In genomic region chr12:95858451-95859343, GRCh38 we compare ENCODE assay signal across 8 cellular contexts. TPM values are rescaled to one million over a fixed set of nuclear protein-coding genes. Genes with fewer than 3 reads are reported as not detected.
DNase-seq lines count a peak whose midpoint lies in the region; ATAC-seq and TF ChIP-seq lines count a peak whose summit lies in the region.

SNRPF (plus strand) TSS chr12:95858952; CDS start chr12:95859074, 122 bp downstream.

- H4K8ac ChIP-seq in mesenchymal stem cell (ENCODE audit: low read length) = peak within 1 kb of the TSS; percentile 95

- peaks cover 37% of the 10 kb centered on the region for H3K36me3 ChIP-seq in endodermal cell (ENCODE audit: control insufficient read depth, insufficient read depth, low read length)
- H3K36me3 ChIP-seq in mesenchymal stem cell (ENCODE audit: control insufficient read depth in 1 of 2, insufficient read depth in 2 of 2, low read depth in 1 of 2, low read length in 2 of 2) = peaks cover 7 to 27% of the 10 kb centered on the region in 2 experiments

- H3K4me2 ChIP-seq in mesenchymal stem cell (ENCODE audit: low read length, poor library complexity, severe bottlenecking) = peak within 1 kb of the TSS; percentile 80

- peak within 1 kb of the TSS; percentile 72 for H4K91ac ChIP-seq in mesenchymal stem cell (ENCODE audit: low read length)

- peak within 1 kb of the TSS; percentile 48 for H2AFZ ChIP-seq in mesenchymal stem cell (ENCODE audit: low read depth, low read length)

- H3K4me3 Mint-ChIP-seq in endodermal cell = no peak within 1 kb of the TSS

- H3K14ac ChIP-seq in mesenchymal stem cell (ENCODE audit: low read length in 2 of 2) = no peak within 1 kb of the TSS

- H3K18ac ChIP-seq in mesenchymal stem cell (ENCODE audit: low read depth in 1 of 2, low read length in 2 of 2) = peak within 1 kb of the TSS in 1 of 2 experiments; percentile 16

- peak within 1 kb of the TSS; percentile 94 for H3K4me3 ChIP-seq in endodermal cell (ENCODE audit: low read length)
- H3K4me3 ChIP-seq in mesenchymal stem cell (ENCODE audit: insufficient read depth in 1 of 2, low read depth in 1 of 2, low read length in 2 of 2) = peak within 1 kb of the TSS; percentile 75 to 99

- H3K9ac ChIP-seq in endodermal cell (ENCODE audit: extremely low read depth, low read length, poor library complexity, severe bottlenecking) (peak within 1 kb of the TSS; percentile 86), mesenchymal stem cell (ENCODE audit: low read length) (peak within 1 kb of the TSS; percentile 97)

- H3K27ac Mint-ChIP-seq in endodermal cell = peak within 1 kb of the TSS; percentile 54

- peaks cover 34% of the 10 kb centered on the region for H3K36me3 Mint-ChIP-seq in endodermal cell (ENCODE audit: low read depth)

- H3K79me1 ChIP-seq in mesenchymal stem cell (replicated peaks; ENCODE audit: low read length, poor library complexity, severe bottlenecking) = peaks cover 2% of the 10 kb centered on the region

- H3K27me3 ChIP-seq in endodermal cell (ENCODE audit: control insufficient read depth, insufficient read depth, low read length, poor library complexity, severe bottlenecking) = no peaks in the 10 kb centered on the region
- peaks cover 0 to 7% of the 10 kb centered on the region in 2 experiments for H3K27me3 ChIP-seq in mesenchymal stem cell (ENCODE audit: control insufficient read depth in 1 of 2, insufficient read depth in 1 of 2, low read length in 2 of 2)

- H3K27ac ChIP-seq in endodermal cell (ENCODE audit: low read depth, low read length) (peak within 1 kb of the TSS; percentile 80), mesenchymal stem cell (ENCODE audit: low read length, poor library complexity, severe bottlenecking) (peak within 1 kb of the TSS; percentile 67)

- peak; percentile 40 for TF ChIP-seq CTCF in endodermal cell (conservative IDR thresholded peaks at IDR 0.05)

- H3K23ac ChIP-seq in mesenchymal stem cell (ENCODE audit: low read length in 2 of 2) = no peak within 1 kb of the TSS

- DNase-seq in D341Med (ENCODE audit: low spot score) = peak; percentile 99
- peak; percentile 41 to 96 (median 88) for DNase-seq in HUDEP-2 (lab: John Stamatoyannopoulos, UW; ENCODE audit: unreplicated experiment in 76 of 76)
- DNase-seq in NOMO-1 treated with dmso at 0.1 percent for 144 hours (lab: John Stamatoyannopoulos, UW; ENCODE audit: unreplicated experiment) = peak; percentile 93
- DNase-seq in activated CD8-positive, alpha-beta memory T cell treated with anti-CD3 and anti-CD28 coated beads for 48 hours (ENCODE audit: low read depth in 2 of 3, low spot score in 2 of 3) = peak; percentile 67 to 87 (median 81)
- DNase-seq in endodermal cell = peak; percentile 100
- peak; percentile 98 for DNase-seq in mesenchymal stem cell
- DNase-seq in stimulated activated CD8-positive, alpha-beta memory T cell treated with anti-CD3 and anti-CD28 coated beads, Interleukin-12 subunit alpha, Interleukin-12 subunit beta, amount 100 ng/mL, for 4 hours (ENCODE audit: low read depth) = peak; percentile 84

- H2BK15ac ChIP-seq in mesenchymal stem cell (ENCODE audit: low read depth, poor library complexity, severe bottlenecking) = peak within 1 kb of the TSS; percentile 46

- no peak within 1 kb of the TSS for H2BK12ac ChIP-seq in mesenchymal stem cell (ENCODE audit: low read length in 2 of 2)

- H3K4me1 ChIP-seq in endodermal cell (ENCODE audit: control insufficient read depth, insufficient read depth, low read length) (peaks cover 8% of the 10 kb centered on the region), mesenchymal stem cell (ENCODE audit: control insufficient read depth, insufficient read depth, low read depth, low read length) (peaks cover 3% of the 10 kb centered on the region)

- H2BK5ac ChIP-seq in mesenchymal stem cell (ENCODE audit: low read depth, low read length, poor library complexity, severe bottlenecking) = no peak within 1 kb of the TSS

- 1 to 2% methylated on average over 31 to 54 of the region's 54 CpGs for WGBS in endodermal cell (ENCODE audit: insufficient coverage in 1 of 2, insufficient read length in 1 of 2), 2 experiments
- WGBS in mesenchymal stem cell = 3% methylated on average over 42 of the region's 54 CpGs

- ATAC-seq in GM21390 (IDR thresholded peaks at IDR 0.05; ENCODE audit: unreplicated experiment) = peak; percentile 99

- H3K4ac ChIP-seq in mesenchymal stem cell (ENCODE audit: low read depth in 1 of 2, low read length in 2 of 2) = no peak within 1 kb of the TSS

- H3K4me1 Mint-ChIP-seq in endodermal cell = peaks cover 13% of the 10 kb centered on the region

- no peak within 1 kb of the TSS for H2AK5ac ChIP-seq in mesenchymal stem cell (ENCODE audit: low read length, severe bottlenecking)

- H3K9me3 Mint-ChIP-seq in endodermal cell = peaks cover 19% of the 10 kb centered on the region

- no peaks in the 10 kb centered on the region for H3K27me3 Mint-ChIP-seq in endodermal cell (ENCODE audit: insufficient read depth)

- H3K9me3 ChIP-seq in endodermal cell (ENCODE audit: control insufficient read depth, low read length) (peaks cover 34% of the 10 kb centered on the region), mesenchymal stem cell (ENCODE audit: control insufficient read depth, low read length) (no peaks in the 10 kb centered on the region)

- no peak within 1 kb of the TSS for H2BK120ac ChIP-seq in mesenchymal stem cell (ENCODE audit: low read depth, low read length)

RNA-seq across cellular contexts. Expression of gene SNRPF, which starts in this region (rescaled TPM):
- total RNA-seq in endodermal cell = 10 to 100 TPM; 59.6 to 66.5 TPM
- polyA plus RNA-seq in endodermal cell (2013, experiment 1 of 2) = 151 TPM
- polyA plus RNA-seq in endodermal cell (2013, experiment 2 of 2) = 143 TPM
- 34.9 TPM for polyA plus RNA-seq in mesenchymal stem cell (2013, experiment 1 of 2)
- polyA plus RNA-seq in mesenchymal stem cell (2013, experiment 2 of 2) = 36.0 TPM

Comparison
In these comparisons a context has a peak if more than half of its experiments do, and no peak if none do; other contexts are left out.
1. Peak in every context shown above with its lines: DNase-seq, ATAC-seq, H3K4me3 ChIP-seq and H3K27ac ChIP-seq.